In the genomic region with DNA sequence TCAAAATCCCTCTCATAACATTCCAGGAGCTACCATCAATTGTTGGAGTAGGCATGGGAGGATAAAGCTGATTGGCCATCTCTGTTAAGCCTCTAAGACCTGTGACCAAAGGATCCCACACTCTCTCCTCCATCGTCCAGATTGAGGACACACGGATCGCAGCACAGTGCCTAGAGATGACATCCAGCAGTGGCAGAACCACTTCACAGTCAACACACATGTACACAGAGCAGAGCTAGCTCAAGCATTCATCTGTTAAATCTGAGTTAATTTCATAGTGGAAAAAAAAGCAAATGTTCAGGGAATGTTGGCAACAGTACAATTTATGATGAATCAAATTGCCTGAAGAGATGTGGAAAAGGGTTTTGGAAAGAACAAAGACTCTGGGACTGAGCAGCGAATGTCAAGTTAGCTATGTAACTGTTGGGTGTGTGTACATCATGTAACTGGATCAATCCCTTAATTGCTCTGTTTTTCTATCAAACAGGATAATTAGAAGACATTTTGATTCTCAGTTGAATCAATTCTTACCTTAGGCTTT, we compare ENCODE assay signal across 26 cellular contexts.
A peak's percentile ranks its signal among the peaks of the same experiment; 100 is the strongest.
DNase-seq lines count a peak whose midpoint lies in the region; ATAC-seq, FAIRE-seq and TF ChIP-seq lines count a peak whose summit lies in the region.
"Had no signal": no experiment of that assay in that cellular context is flagged by ENCODE, and none has a peak within 500 bp of the region (broad histone marks: within the 10 kb centered on the region; RNA-seq: fewer than 3 reads in every experiment).

No MANE protein-coding gene starts in this region.

- H3K36me3 ChIP-seq in bronchial epithelial cell (ENCODE audit: control insufficient read depth, insufficient read depth, low read length), result no peaks in the 10 kb centered on the region
- H3K36me3 ChIP-seq: vagina had no signal

- no peak for ATAC-seq in stimulated activated naive CD8-positive, alpha-beta T cell treated with anti-CD3 and anti-CD28 coated beads, Interleukin-15, amount 100 ng/mL, for 72 hours
- ATAC-seq in activated CD4-positive, CD25-positive, alpha-beta regulatory T cell treated with anti-CD3 and anti-CD28 coated beads, Interleukin-2, amount 50 U/mL, for 24 hours, result no peak
- ATAC-seq: activated CD4-positive, alpha-beta T cell treated with anti-CD3 and anti-CD28 coated beads for 36 hours; activated T-cell treated with anti-CD3 and anti-CD28 coated beads, Interleukin-2, amount 50 U/mL, for 72 hours; effector memory CD8-positive, alpha-beta T cell; natural killer cell treated with Interleukin-12 subunit alpha and Interleukin-12 subunit beta and Interleukin-15 and Interleukin-18, amount 100 ng/mL, for 72 hours; stimulated activated effector memory CD8-positive, alpha-beta T cell treated with anti-CD3 and anti-CD28 coated beads, Interleukin-12 subunit alpha, Interleukin-12 subunit beta, amount 100 ng/mL, for 72 hours; T-cell had no signal

- FAIRE-seq in bronchial epithelial cell (lab: Jason Lieb, UNC), result no peak
- FAIRE-seq: GM18507, H54, TTC549 had no signal

- no peaks in the 10 kb centered on the region for H3K27me3 ChIP-seq in bronchial epithelial cell (ENCODE audit: control insufficient read depth, insufficient read depth, low read length)
- H3K27me3 ChIP-seq: testis, vagina had no signal

- no peaks in the 10 kb centered on the region for H3K4me1 Mint-ChIP-seq in stimulated activated naive CD8-positive, alpha-beta T cell treated with anti-CD3 and anti-CD28 coated beads, Interleukin-15, amount 100 ng/mL, for 72 hours
- H3K4me1 Mint-ChIP-seq: activated CD4-positive, alpha-beta T cell treated with anti-CD3 and anti-CD28 coated beads for 36 hours; activated naive CD4-positive, alpha-beta T cell treated with anti-CD3 and anti-CD28 coated beads, Interleukin-2, amount 50 U/mL, for 24 hours; IgD-negative memory B cell; stimulated activated effector memory CD8-positive, alpha-beta T cell treated with anti-CD3 and anti-CD28 coated beads, Interleukin-12 subunit alpha, Interleukin-12 subunit beta, amount 100 ng/mL, for 72 hours; T-cell had no signal

- peak; percentile 25 for DNase-seq in AG10803 (ENCODE audit: low read depth)
- peak; percentile 1 for DNase-seq in LHCN-M2 (ENCODE audit: low read depth)
- DNase-seq in bronchial epithelial cell (ENCODE audit: low read depth), result peak; percentile 38
- DNase-seq in iris pigment epithelial cell (ENCODE audit: low read depth), result peak; percentile 1
- DNase-seq in stimulated activated naive CD8-positive, alpha-beta T cell treated with anti-CD3 and anti-CD28 coated beads, Interleukin-15, amount 100 ng/mL, for 72 hours, result no peak
- DNase-seq in activated gamma-delta T cell (lab: John Stamatoyannopoulos, UW), result no peak
- DNase-seq in T-helper 1 cell, result no peak
- DNase-seq: activated CD4-positive, alpha-beta T cell treated with anti-CD3 and anti-CD28 coated beads for 36 hours; activated T-cell treated with anti-CD3 and anti-CD28 coated beads, Interleukin-2, amount 50 U/mL, for 72 hours; anterior cingulate cortex; C1 segment of cervical spinal cord; cerebellar nuclear complex; effector memory CD8-positive, alpha-beta T cell; stimulated activated CD4-positive, alpha-beta T cell treated with anti-CD3 and anti-CD28 coated beads, Interleukin-1b, Interleukin-23, amount 100 ng/mL, for 48 hours; T-cell; testis had no signal

- no peak overlapping the region for H3K4me3 ChIP-seq in AG10803 (ENCODE audit: low read length)
- no peak overlapping the region for H3K4me3 ChIP-seq in bronchial epithelial cell (ENCODE audit: low read depth, low read length)
- H3K4me3 ChIP-seq: skin epidermis, testis, vagina had no signal

- TF ChIP-seq CTCF in AG10803 (conservative IDR thresholded peaks at IDR 0.05; ENCODE audit: low read length) (no peak), bronchial epithelial cell (IDR thresholded peaks at IDR 0.05; ENCODE audit: insufficient read depth, low read length, severe bottlenecking) (no peak)

- no peak overlapping the region for H3K27ac Mint-ChIP-seq in stimulated activated naive CD8-positive, alpha-beta T cell treated with anti-CD3 and anti-CD28 coated beads, Interleukin-15, amount 100 ng/mL, for 72 hours
- H3K27ac Mint-ChIP-seq: activated CD4-positive, alpha-beta T cell treated with anti-CD3 and anti-CD28 coated beads for 36 hours; activated naive CD4-positive, alpha-beta T cell treated with anti-CD3 and anti-CD28 coated beads, Interleukin-2, amount 50 U/mL, for 24 hours; activated T-cell treated with anti-CD3 and anti-CD28 coated beads, Interleukin-2, amount 50 U/mL, for 72 hours; effector memory CD8-positive, alpha-beta T cell; IgD-negative memory B cell; natural killer cell treated with Interleukin-12 subunit alpha and Interleukin-12 subunit beta and Interleukin-15 and Interleukin-18, amount 100 ng/mL, for 72 hours; stimulated activated effector memory CD8-positive, alpha-beta T cell treated with anti-CD3 and anti-CD28 coated beads, Interleukin-12 subunit alpha, Interleukin-12 subunit beta, amount 100 ng/mL, for 72 hours; T-cell had no signal

- peaks cover 7% of the 10 kb centered on the region for H3K27me3 Mint-ChIP-seq in stimulated activated naive CD8-positive, alpha-beta T cell treated with anti-CD3 and anti-CD28 coated beads, Interleukin-15, amount 100 ng/mL, for 72 hours
- H3K27me3 Mint-ChIP-seq: effector memory CD8-positive, alpha-beta T cell; natural killer cell treated with Interleukin-12 subunit alpha and Interleukin-12 subunit beta and Interleukin-15 and Interleukin-18, amount 100 ng/mL, for 72 hours had no signal

- H3K9me3 Mint-ChIP-seq in stimulated activated naive CD8-positive, alpha-beta T cell treated with anti-CD3 and anti-CD28 coated beads, Interleukin-15, amount 100 ng/mL, for 72 hours, result no peaks in the 10 kb centered on the region
- H3K9me3 Mint-ChIP-seq: activated naive CD4-positive, alpha-beta T cell treated with anti-CD3 and anti-CD28 coated beads, Interleukin-2, amount 50 U/mL, for 24 hours; activated T-cell treated with anti-CD3 and anti-CD28 coated beads, Interleukin-2, amount 50 U/mL, for 72 hours; effector memory CD8-positive, alpha-beta T cell; stimulated activated effector memory CD8-positive, alpha-beta T cell treated with anti-CD3 and anti-CD28 coated beads, Interleukin-12 subunit alpha, Interleukin-12 subunit beta, amount 100 ng/mL, for 72 hours had no signal

- no peak overlapping the region for H3K4me3 Mint-ChIP-seq in stimulated activated naive CD8-positive, alpha-beta T cell treated with anti-CD3 and anti-CD28 coated beads, Interleukin-15, amount 100 ng/mL, for 72 hours
- H3K4me3 Mint-ChIP-seq: activated CD4-positive, alpha-beta T cell treated with anti-CD3 and anti-CD28 coated beads for 36 hours; activated naive CD4-positive, alpha-beta T cell treated with anti-CD3 and anti-CD28 coated beads, Interleukin-2, amount 50 U/mL, for 24 hours; activated T-cell treated with anti-CD3 and anti-CD28 coated beads, Interleukin-2, amount 50 U/mL, for 72 hours; effector memory CD8-positive, alpha-beta T cell; IgD-negative memory B cell; natural killer cell treated with Interleukin-12 subunit alpha and Interleukin-12 subunit beta and Interleukin-15 and Interleukin-18, amount 100 ng/mL, for 72 hours; stimulated activated effector memory CD8-positive, alpha-beta T cell treated with anti-CD3 and anti-CD28 coated beads, Interleukin-12 subunit alpha, Interleukin-12 subunit beta, amount 100 ng/mL, for 72 hours; T-cell had no signal

Comparison
In these comparisons a context has a peak if more than half of its experiments do, and no peak if none do; other contexts are left out.
1. DNase-seq: peak in AG10803 (single experiment), LHCN-M2 (single experiment), bronchial epithelial cell (single experiment) and iris pigment epithelial cell (single experiment); none in stimulated activated naive CD8-positive, alpha-beta T cell treated with anti-CD3 and anti-CD28 coated beads, Interleukin-15, amount 100 ng/mL, for 72 hours (0 of 2), activated gamma-delta T cell (single experiment) and T-helper 1 cell (0 of 5).